8 cellular contexts compared by ENCODE assay signal in genomic region chr16:87316450-87316922, GRCh38. TPM values are rescaled to one million over a fixed set of nuclear protein-coding genes. Genes with fewer than 3 reads are reported as not detected.
DNase-seq lines count a peak whose midpoint lies in the region; ATAC-seq lines count a peak whose summit lies in the region.

No MANE protein-coding gene starts in this region.

- H3K36me3 ChIP-seq in HUES48 (ENCODE audit: control insufficient read depth, insufficient read depth, low read length) (no peaks in the 10 kb centered on the region), iPS-20b (ENCODE audit: insufficient read depth, low read depth, low read length) (no peaks in the 10 kb centered on the region)

- H3K9ac ChIP-seq in HUES48 (ENCODE audit: low read depth, low read length) (no peak overlapping the region), iPS-20b (ENCODE audit: low read depth, low read length) (peak overlapping the region; percentile 98; the same call in 1 of the 2 replicates)

- peak overlapping the region; percentile 97 for H3K27ac Mint-ChIP-seq in activated T-helper 2 cell treated with anti-CD3 and anti-CD28 coated beads, Interferon-gamma antibody, Interleukin-2, Interleukin-4, amounts not matched to agents 10 μg/mL and 5 μg/mL and 100 μg/mL, durations not matched to agents 14 hours and 24 hours and 36 hours
- H3K27ac Mint-ChIP-seq in stimulated activated memory B cell treated with anti-CD40 and anti-IgM and Interleukin-4, amounts not matched to agents 10 μg/mL and 1 μg/mL and 100 μg/mL, for 72 hours = peak overlapping the region; percentile 97

- ATAC-seq in stimulated activated memory B cell treated with anti-CD40 and anti-IgM and Interleukin-4, amounts not matched to agents 10 μg/mL and 1 μg/mL and 100 μg/mL, for 72 hours = no peak
- ATAC-seq in HG02610 (IDR thresholded peaks at IDR 0.05; ENCODE audit: unreplicated experiment) = no peak
- no peak for ATAC-seq in left lobe of liver

- intact Hi-C loops in activated T-helper 2 cell treated with anti-CD3 and anti-CD28 coated beads, Interferon-gamma antibody, Interleukin-2, Interleukin-4, amounts not matched to agents 10 μg/mL and 5 μg/mL and 100 μg/mL, durations not matched to agents 14 hours and 24 hours and 36 hours (cut with micrococcal nuclease) = loop anchor here (10.0 kb wide), 1 partner anchor 178 kb away; the partner anchor contains the start of gene ZCCHC14

- H3K9me3 ChIP-seq in HUES48 (ENCODE audit: control insufficient read depth, insufficient read depth, low read length) (no peaks in the 10 kb centered on the region), iPS-20b (ENCODE audit: insufficient read depth, low read depth, low read length) (no peaks in the 10 kb centered on the region)

- H3K36me3 Mint-ChIP-seq in activated T-helper 2 cell treated with anti-CD3 and anti-CD28 coated beads, Interferon-gamma antibody, Interleukin-2, Interleukin-4, amounts not matched to agents 10 μg/mL and 5 μg/mL and 100 μg/mL, durations not matched to agents 14 hours and 24 hours and 36 hours (ENCODE audit: low read depth) = peaks cover 19% of the 10 kb centered on the region
- no peaks in the 10 kb centered on the region for H3K36me3 Mint-ChIP-seq in stimulated activated memory B cell treated with anti-CD40 and anti-IgM and Interleukin-4, amounts not matched to agents 10 μg/mL and 1 μg/mL and 100 μg/mL, for 72 hours

- H3K4me3 ChIP-seq in HUES48 (ENCODE audit: low read depth, low read length) (peak overlapping the region; percentile 92), iPS-20b (ENCODE audit: low read length) (peak overlapping the region; percentile 94)

- no peaks in the 10 kb centered on the region for H3K27me3 ChIP-seq in HUES48 (ENCODE audit: control insufficient read depth, insufficient read depth, low read length)
- H3K27me3 ChIP-seq in iPS-20b (ENCODE audit: insufficient read depth, low read length) = no peaks in the 10 kb centered on the region

- DNase-seq in activated T-helper 2 cell treated with anti-CD3 and anti-CD28 coated beads, Interferon-gamma antibody, Interleukin-2, Interleukin-4, amounts not matched to agents 10 μg/mL and 5 μg/mL and 100 μg/mL, durations not matched to agents 14 hours and 24 hours and 36 hours (ENCODE audit: low spot score) = no peak
- no peak for DNase-seq in nucleus accumbens (lab: John Stamatoyannopoulos, UW)
- no peak for DNase-seq in left lobe of liver (ENCODE audit: low spot score)
- no peak for DNase-seq in SIG-M5 (lab: John Stamatoyannopoulos, UW)

- H3K27ac ChIP-seq in HUES48 (ENCODE audit: low read depth, low read length) (peak overlapping the region; percentile 95), iPS-20b (ENCODE audit: low read length) (no peak overlapping the region)

- H3K4me1 ChIP-seq in HUES48 (ENCODE audit: control insufficient read depth, insufficient read depth, low read length) = no peaks in the 10 kb centered on the region
- no peaks in the 10 kb centered on the region for H3K4me1 ChIP-seq in iPS-20b (ENCODE audit: insufficient read depth, low read length)

- H3K9me3 Mint-ChIP-seq in activated T-helper 2 cell treated with anti-CD3 and anti-CD28 coated beads, Interferon-gamma antibody, Interleukin-2, Interleukin-4, amounts not matched to agents 10 μg/mL and 5 μg/mL and 100 μg/mL, durations not matched to agents 14 hours and 24 hours and 36 hours = no peaks in the 10 kb centered on the region
- no peaks in the 10 kb centered on the region for H3K9me3 Mint-ChIP-seq in stimulated activated memory B cell treated with anti-CD40 and anti-IgM and Interleukin-4, amounts not matched to agents 10 μg/mL and 1 μg/mL and 100 μg/mL, for 72 hours

- H3K27me3 Mint-ChIP-seq in activated T-helper 2 cell treated with anti-CD3 and anti-CD28 coated beads, Interferon-gamma antibody, Interleukin-2, Interleukin-4, amounts not matched to agents 10 μg/mL and 5 μg/mL and 100 μg/mL, durations not matched to agents 14 hours and 24 hours and 36 hours (ENCODE audit: low read depth) = no peaks in the 10 kb centered on the region
- H3K27me3 Mint-ChIP-seq in stimulated activated memory B cell treated with anti-CD40 and anti-IgM and Interleukin-4, amounts not matched to agents 10 μg/mL and 1 μg/mL and 100 μg/mL, for 72 hours = no peaks in the 10 kb centered on the region

- H3K4me1 Mint-ChIP-seq in activated T-helper 2 cell treated with anti-CD3 and anti-CD28 coated beads, Interferon-gamma antibody, Interleukin-2, Interleukin-4, amounts not matched to agents 10 μg/mL and 5 μg/mL and 100 μg/mL, durations not matched to agents 14 hours and 24 hours and 36 hours (ENCODE audit: low read depth) = peaks cover 12% of the 10 kb centered on the region
- peaks cover 13% of the 10 kb centered on the region for H3K4me1 Mint-ChIP-seq in stimulated activated memory B cell treated with anti-CD40 and anti-IgM and Interleukin-4, amounts not matched to agents 10 μg/mL and 1 μg/mL and 100 μg/mL, for 72 hours

- H3K4me3 Mint-ChIP-seq in activated T-helper 2 cell treated with anti-CD3 and anti-CD28 coated beads, Interferon-gamma antibody, Interleukin-2, Interleukin-4, amounts not matched to agents 10 μg/mL and 5 μg/mL and 100 μg/mL, durations not matched to agents 14 hours and 24 hours and 36 hours (ENCODE audit: low read depth) = peak overlapping the region; percentile 87
- peak overlapping the region; percentile 87 for H3K4me3 Mint-ChIP-seq in stimulated activated memory B cell treated with anti-CD40 and anti-IgM and Interleukin-4, amounts not matched to agents 10 μg/mL and 1 μg/mL and 100 μg/mL, for 72 hours

RNA-seq across cellular contexts. Expression of gene C16orf95, which starts 0.7 kb away (rescaled TPM):
- total RNA-seq in activated T-helper 2 cell treated with anti-CD3 and anti-CD28 coated beads, Interferon-gamma antibody, Interleukin-2, Interleukin-4, amounts not matched to agents 10 μg/mL and 5 μg/mL and 100 μg/mL, durations not matched to agents 14 hours and 24 hours and 36 hours = 12.3 and 12.4 TPM in 2 replicates
- total RNA-seq in left lobe of liver = 5.4 TPM
